In genomic region chr9:125532812-125533594, GRCh38 we compare ENCODE assay signal across 21 cellular contexts.
"Had no signal": no experiment of that assay in that cellular context is flagged by ENCODE, and none has a peak within 500 bp of the region (broad histone marks: within the 10 kb centered on the region; RNA-seq: fewer than 3 reads in every experiment).

No MANE protein-coding gene starts in this region.

- DNase-seq: activated CD4-positive, alpha-beta memory T cell treated with anti-CD3 and anti-CD28 coated beads, Interleukin-2, amount 10 ng/mL, durations not matched to agents 7 days and 5 days; activated CD4-positive, alpha-beta T cell treated with anti-CD3 and anti-CD28 coated beads, Interleukin-2, amount 10 ng/mL, durations not matched to agents 24 days and 14 days; activated effector memory CD4-positive, alpha-beta T cell treated with anti-CD3 and anti-CD28 coated beads, Interleukin-2, amount 50 U/mL, for 16 hours; activated naive CD4-positive, alpha-beta T cell treated with anti-CD3 and anti-CD28 coated beads, Interleukin-2, amount 50 U/mL, for 16 hours; activated naive CD8-positive, alpha-beta T cell treated with anti-CD3 and anti-CD28 coated beads, Interleukin-2, amount 50 U/mL, for 24 hours; cerebellar nuclear complex; cortex of kidney; endodermal cell; head of caudate nucleus; hypothalamus; left cardiac atrium; lower lobe of right lung; naive B cell; nucleus accumbens; stimulated activated CD4-positive, alpha-beta T cell treated with anti-CD3 and anti-CD28 coated beads, Interleukin-4, amount 100 ng/mL, for 1 hour; stimulated activated naive CD8-positive, alpha-beta T cell treated with anti-CD3 and anti-CD28 coated beads, Interleukin-15, amount 100 ng/mL, for 72 hours; T-helper 17 cell had no signal

- H3K9me3 ChIP-seq: gastroesophageal sphincter, lower lobe of right lung, tibial nerve had no signal

- ATAC-seq: activated CD4-positive, CD25-positive, alpha-beta regulatory T cell treated with anti-CD3 and anti-CD28 coated beads, Interleukin-2, amount 50 U/mL, for 24 hours; activated naive CD8-positive, alpha-beta T cell treated with anti-CD3 and anti-CD28 coated beads, Interleukin-2, amount 50 U/mL, for 24 hours; gastroesophageal sphincter; left cardiac atrium; lower lobe of right lung; stimulated activated naive CD8-positive, alpha-beta T cell treated with anti-CD3 and anti-CD28 coated beads, Interleukin-15, amount 100 ng/mL, for 72 hours; T-helper 17 cell had no signal

- H3K4me3 Mint-ChIP-seq: activated CD4-positive, alpha-beta memory T cell treated with anti-CD3 and anti-CD28 coated beads, Interleukin-2, amount 10 ng/mL, durations not matched to agents 7 days and 5 days; activated CD4-positive, alpha-beta T cell treated with anti-CD3 and anti-CD28 coated beads, Interleukin-2, amount 10 ng/mL, durations not matched to agents 24 days and 14 days; activated naive CD8-positive, alpha-beta T cell treated with anti-CD3 and anti-CD28 coated beads, Interleukin-2, amount 50 U/mL, for 24 hours; endodermal cell; stimulated activated naive CD8-positive, alpha-beta T cell treated with anti-CD3 and anti-CD28 coated beads, Interleukin-15, amount 100 ng/mL, for 72 hours; T-helper 17 cell had no signal

- H3K27me3 ChIP-seq: gastroesophageal sphincter, tibial nerve had no signal

- H3K27me3 Mint-ChIP-seq: activated CD4-positive, alpha-beta memory T cell treated with anti-CD3 and anti-CD28 coated beads, Interleukin-2, amount 10 ng/mL, durations not matched to agents 7 days and 5 days; activated CD4-positive, alpha-beta T cell treated with anti-CD3 and anti-CD28 coated beads, Interleukin-2, amount 10 ng/mL, durations not matched to agents 24 days and 14 days; activated naive CD8-positive, alpha-beta T cell treated with anti-CD3 and anti-CD28 coated beads, Interleukin-2, amount 50 U/mL, for 24 hours; naive B cell; stimulated activated naive CD8-positive, alpha-beta T cell treated with anti-CD3 and anti-CD28 coated beads, Interleukin-15, amount 100 ng/mL, for 72 hours; T-helper 17 cell had no signal

- H2AFZ ChIP-seq: parathyroid adenoma had no signal

- H3K27ac ChIP-seq: gastroesophageal sphincter, lower lobe of right lung, parathyroid adenoma, tibial nerve had no signal

- H3K4me3 ChIP-seq: gastroesophageal sphincter, lower lobe of right lung, tibial nerve had no signal

- H3K36me3 ChIP-seq: gastroesophageal sphincter, lower lobe of right lung, tibial nerve had no signal

- H3K79me2 ChIP-seq: parathyroid adenoma had no signal

- H3K27ac Mint-ChIP-seq: activated CD4-positive, alpha-beta memory T cell treated with anti-CD3 and anti-CD28 coated beads, Interleukin-2, amount 10 ng/mL, durations not matched to agents 7 days and 5 days; activated CD4-positive, alpha-beta T cell treated with anti-CD3 and anti-CD28 coated beads, Interleukin-2, amount 10 ng/mL, durations not matched to agents 24 days and 14 days; activated naive CD8-positive, alpha-beta T cell treated with anti-CD3 and anti-CD28 coated beads, Interleukin-2, amount 50 U/mL, for 24 hours; endodermal cell; stimulated activated naive CD8-positive, alpha-beta T cell treated with anti-CD3 and anti-CD28 coated beads, Interleukin-15, amount 100 ng/mL, for 72 hours; T-helper 17 cell had no signal

- H3K9me3 Mint-ChIP-seq: activated CD4-positive, alpha-beta memory T cell treated with anti-CD3 and anti-CD28 coated beads, Interleukin-2, amount 10 ng/mL, durations not matched to agents 7 days and 5 days; activated CD4-positive, alpha-beta T cell treated with anti-CD3 and anti-CD28 coated beads, Interleukin-2, amount 10 ng/mL, durations not matched to agents 24 days and 14 days; activated naive CD8-positive, alpha-beta T cell treated with anti-CD3 and anti-CD28 coated beads, Interleukin-2, amount 50 U/mL, for 24 hours; endodermal cell; naive B cell; stimulated activated naive CD8-positive, alpha-beta T cell treated with anti-CD3 and anti-CD28 coated beads, Interleukin-15, amount 100 ng/mL, for 72 hours had no signal
